ENCODE assay signal across 1 cellular context in genomic region chr12:113470871-113471618, GRCh38.
TF ChIP-seq lines count a peak whose summit lies in the region.

No MANE protein-coding gene starts in this region.

TF ChIP-seq in H1, 55 proteins besides CTCF, POLR2A, EP300 and RAD21:
- no peak for TF ChIP-seq CBX5 (IDR thresholded peaks at IDR 0.05; ENCODE audit: low read depth, low read length)
- no peak for TF ChIP-seq TBP (IDR thresholded peaks at IDR 0.05; ENCODE audit: low read depth, low read length)
- TF ChIP-seq SIRT6 (IDR thresholded peaks at IDR 0.05; ENCODE audit: low read length): no peak
- peak; percentile 12 for TF ChIP-seq RNF2 (IDR thresholded peaks at IDR 0.05; ENCODE audit: borderline replicate concordance, low read depth, low read length, missing control alignments, poor library complexity, severe bottlenecking)
- TF ChIP-seq SUZ12 (IDR thresholded peaks at IDR 0.05; ENCODE audit: low read length): peak; percentile 96
- no peak for TF ChIP-seq CHD7 (IDR thresholded peaks at IDR 0.05; ENCODE audit: insufficient replicate concordance, low read length)
- no peak for TF ChIP-seq RBBP5 (IDR thresholded peaks at IDR 0.05; ENCODE audit: borderline replicate concordance, low read depth, low read length)
- peak; percentile 70 for TF ChIP-seq CTBP2 (IDR thresholded peaks at IDR 0.05; ENCODE audit: borderline replicate concordance, insufficient read depth, insufficient read length, low read length)
- TF ChIP-seq CHD1 (IDR thresholded peaks at IDR 0.05; ENCODE audit: low read depth, low read length): no peak
- peak; percentile 12; the same call in 1 of the 2 replicates for TF ChIP-seq TCF12 (IDR thresholded peaks at IDR 0.05; ENCODE audit: low read depth, low read length)
- no peak for TF ChIP-seq CHD2 (IDR thresholded peaks at IDR 0.05; ENCODE audit: low read length)
- peak; percentile 90 for TF ChIP-seq EZH2 (IDR thresholded peaks at IDR 0.05; ENCODE audit: low read depth, low read length, severe bottlenecking)
